ENCODE assay signal across 1 cellular context in genomic region chr20:50369225-50370035, GRCh38.
A peak's percentile ranks its signal among the peaks of the same experiment; 100 is the strongest.
TF ChIP-seq lines count a peak whose summit lies in the region.

No MANE protein-coding gene starts in this region.

TF ChIP-seq in HepG2, 621 proteins besides CTCF, POLR2A, EP300 and RAD21 (continued from another document and continues in another):
- no peak; the same call in 1 of the 2 replicates for TF ChIP-seq HMGXB3 (CRISPR knock-in tag; IDR thresholded peaks at IDR 0.05; ENCODE audit: borderline replicate concordance)
- no peak for TF ChIP-seq SIX1 (CRISPR knock-in tag; IDR thresholded peaks at IDR 0.05; ENCODE audit: borderline replicate concordance)
- no peak for TF ChIP-seq PCBP1 (IDR thresholded peaks at IDR 0.05; ENCODE audit: borderline replicate concordance, low read depth, low read length)
- TF ChIP-seq EEA1 (CRISPR knock-in tag; IDR thresholded peaks at IDR 0.05; ENCODE audit: borderline replicate concordance): no peak
- TF ChIP-seq HHEX (CRISPR knock-in tag; IDR thresholded peaks at IDR 0.05): no peak
- no peak for TF ChIP-seq PHB2 (IDR thresholded peaks at IDR 0.05; ENCODE audit: partially characterized antibody)
- peak; percentile 99 for TF ChIP-seq ZNF687 (CRISPR knock-in tag; IDR thresholded peaks at IDR 0.05)
- TF ChIP-seq PLRG1 (conservative IDR thresholded peaks at IDR 0.05): no peak
- 0 out of 2 replicates have a peak, but pooled peaks have one; percentile 48 for TF ChIP-seq ZC3H13 (CRISPR knock-in tag; IDR thresholded peaks at IDR 0.05)
- TF ChIP-seq HNRNPL (IDR thresholded peaks at IDR 0.05; ENCODE audit: low read depth, low read length): peak; percentile 62; the same call in 1 of the 2 replicates
- TF ChIP-seq NR2F6 (IDR thresholded peaks at IDR 0.05): no peak
- TF ChIP-seq NR2F6 (CRISPR knock-in tag; IDR thresholded peaks at IDR 0.05): peak; percentile 73; the same call in 1 of the 2 replicates
- peak; percentile 65 for TF ChIP-seq SAP130 (CRISPR knock-in tag; IDR thresholded peaks at IDR 0.05; ENCODE audit: low read depth)
- no peak for TF ChIP-seq RAD51 (IDR thresholded peaks at IDR 0.05; ENCODE audit: borderline replicate concordance)
- no peak for TF ChIP-seq ZNF501 (CRISPR knock-in tag; IDR thresholded peaks at IDR 0.05)
- no peak; the same call in 1 of the 2 replicates for TF ChIP-seq ZNF724P (CRISPR knock-in tag; IDR thresholded peaks at IDR 0.05; ENCODE audit: borderline replicate concordance)
- peak; percentile 24; the same call in 1 of the 2 replicates for TF ChIP-seq KMT2B (CRISPR knock-in tag; IDR thresholded peaks at IDR 0.05)
- no peak for TF ChIP-seq JUN (CRISPR knock-in tag; IDR thresholded peaks at IDR 0.05)
- TF ChIP-seq MED1 (CRISPR knock-in tag; IDR thresholded peaks at IDR 0.05): peak; percentile 86
- TF ChIP-seq HOXA7 (CRISPR knock-in tag; IDR thresholded peaks at IDR 0.05): no peak
- no peak for TF ChIP-seq ZNF225 (CRISPR knock-in tag; IDR thresholded peaks at IDR 0.05)
- no peak for TF ChIP-seq ZNF552 (CRISPR knock-in tag; IDR thresholded peaks at IDR 0.05; ENCODE audit: borderline replicate concordance)
- TF ChIP-seq ZNF782 (CRISPR knock-in tag; IDR thresholded peaks at IDR 0.05; ENCODE audit: borderline replicate concordance): peak; percentile 49; the same call in 1 of the 2 replicates
- TF ChIP-seq NKX3-1 (CRISPR knock-in tag; IDR thresholded peaks at IDR 0.05): no peak
- peak; percentile 59 for TF ChIP-seq CEBPG (CRISPR knock-in tag; IDR thresholded peaks at IDR 0.05)
- peak; percentile 58; the same call in 1 of the 2 replicates for TF ChIP-seq ZNF331 (CRISPR knock-in tag; IDR thresholded peaks at IDR 0.05)
- TF ChIP-seq KDM4B (CRISPR knock-in tag; IDR thresholded peaks at IDR 0.05): 0 out of 2 replicates have a peak, but pooled peaks have one; percentile 40
- no peak; the same call in 1 of the 2 replicates for TF ChIP-seq SMYD3 (CRISPR knock-in tag; IDR thresholded peaks at IDR 0.05)
- peak; percentile 75; the same call in 1 of the 2 replicates for TF ChIP-seq TFAP4 (IDR thresholded peaks at IDR 0.05; ENCODE audit: borderline replicate concordance, low read depth)
- TF ChIP-seq ZNF713 (CRISPR knock-in tag; IDR thresholded peaks at IDR 0.05): no peak
- 0 out of 2 replicates have a peak, but pooled peaks have one; percentile 5 for TF ChIP-seq ZBTB34 (CRISPR knock-in tag; IDR thresholded peaks at IDR 0.05)
- TF ChIP-seq ZNF33A (CRISPR knock-in tag; IDR thresholded peaks at IDR 0.05; ENCODE audit: borderline replicate concordance): no peak
- peak; percentile 84; the same call in 1 of the 2 replicates for TF ChIP-seq ZNF280B (CRISPR knock-in tag; IDR thresholded peaks at IDR 0.05; ENCODE audit: borderline replicate concordance)
- no peak for TF ChIP-seq MLX (CRISPR knock-in tag; IDR thresholded peaks at IDR 0.05)
- no peak for TF ChIP-seq ZNF841 (CRISPR knock-in tag; IDR thresholded peaks at IDR 0.05; ENCODE audit: borderline replicate concordance)
- no peak for TF ChIP-seq DMTF1 (CRISPR knock-in tag; IDR thresholded peaks at IDR 0.05)
- no peak for TF ChIP-seq PAF1 (CRISPR knock-in tag; IDR thresholded peaks at IDR 0.05)
- peak; percentile 66; the same call in 1 of the 2 replicates for TF ChIP-seq ATF2 (CRISPR knock-in tag; IDR thresholded peaks at IDR 0.05)
- TF ChIP-seq ZBTB21 (CRISPR knock-in tag; IDR thresholded peaks at IDR 0.05): no peak; the same call in 1 of the 2 replicates
- TF ChIP-seq HNRNPUL1 (IDR thresholded peaks at IDR 0.05; ENCODE audit: low read depth, low read length): no peak
- TF ChIP-seq ZNF24 (IDR thresholded peaks at IDR 0.05): no peak
- peak; percentile 44 for TF ChIP-seq YY1 (IDR thresholded peaks at IDR 0.05; ENCODE audit: insufficient read depth, insufficient replicate concordance, low read depth, low read length)
